ENCODE assay signal across 20 cellular contexts in the genomic region with DNA sequence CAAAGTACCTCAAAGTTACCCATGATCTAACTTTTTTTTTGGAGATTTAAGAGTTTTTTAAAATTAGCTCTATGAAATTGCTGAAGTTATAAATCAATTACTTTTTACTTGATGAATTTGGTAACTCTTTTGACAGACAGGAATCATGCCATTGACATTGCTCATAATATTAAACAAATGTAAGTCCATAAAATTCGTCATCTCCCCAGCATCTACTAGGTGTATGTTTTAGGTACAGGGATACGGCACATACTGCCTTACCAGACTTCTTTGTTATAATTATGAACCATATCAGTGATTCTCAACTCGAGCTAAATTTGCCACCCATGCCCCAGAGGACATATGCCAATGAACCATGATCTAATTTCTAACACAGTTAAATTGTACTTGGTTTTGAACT.
A peak's percentile ranks its signal among the peaks of the same experiment; 100 is the strongest.
DNase-seq lines count a peak whose midpoint lies in the region; ATAC-seq, FAIRE-seq and TF ChIP-seq lines count a peak whose summit lies in the region.
"Had no signal": no experiment of that assay in that cellular context is flagged by ENCODE, and none has a peak within 500 bp of the region (broad histone marks: within the 10 kb centered on the region; RNA-seq: fewer than 3 reads in every experiment).

No MANE protein-coding gene starts in this region.

- H3K4me3 ChIP-seq in A549 (no peak overlapping the region), SJSA1 (no peak overlapping the region)

- ATAC-seq in A549 (no peak), foreskin keratinocyte (no peak), HG02798 (IDR thresholded peaks at IDR 0.05; ENCODE audit: poor library complexity, unreplicated experiment) (no peak)

- WGBS in A549 (ENCODE audit: missing lambda C conversion rate) = 56% methylated on average over 3 of the region's 3 CpGs

- H3K4me3 Mint-ChIP-seq in HFFc6 = no peak overlapping the region
- H3K4me3 Mint-ChIP-seq: CD4-positive, alpha-beta T cell; H9 had no signal

- no peak for TF ChIP-seq POLR2A in A549 (IDR thresholded peaks at IDR 0.05; ENCODE audit: low read length)

- no peak for TF ChIP-seq RAD21 in A549 (conservative IDR thresholded peaks at IDR 0.05 in 1 of 2, IDR thresholded peaks at IDR 0.05 in 1 of 2)

- no peak for TF ChIP-seq EP300 in A549 (IDR thresholded peaks at IDR 0.05)

- 0 out of 3 replicates have a peak, but pooled peaks cover 4% of the 10 kb centered on the region for H3K9me3 ChIP-seq in A549
- no peaks in the 10 kb centered on the region for H3K9me3 ChIP-seq in SJSA1 (replicated peaks)

- H3K9me3 Mint-ChIP-seq in HFFc6 = no peaks in the 10 kb centered on the region
- H3K9me3 Mint-ChIP-seq: CD4-positive, alpha-beta T cell; H9 had no signal

- H3K4me2 ChIP-seq in A549 = peak overlapping the region; percentile 8; the same call in 1 of the 3 replicates

- CTCF ChIA-PET in A549 (lab: Yijun Ruan, JAX) = no interaction called here

- H3K4me1 Mint-ChIP-seq in HFFc6 (ENCODE audit: low read depth) = peaks cover 55% of the 10 kb centered on the region

- H3K4me1 ChIP-seq in A549 (peaks cover 52% of the 10 kb centered on the region), SJSA1 (replicated peaks) (peaks cover 23% of the 10 kb centered on the region), foreskin keratinocyte (peaks cover 52% of the 10 kb centered on the region)

- TF ChIP-seq CTCF in A549 (IDR thresholded peaks at IDR 0.05) = no peak
- no peak for TF ChIP-seq CTCF in HFFc6 (IDR thresholded peaks at IDR 0.05)
- no peak for TF ChIP-seq CTCF in foreskin keratinocyte (conservative IDR thresholded peaks at IDR 0.05)

- DNase-seq in A549 (ENCODE audit: low read depth in 1 of 2, low spot score in 1 of 2) (no peak), HFFc6 (no peak), SJSA1 (ENCODE audit: low read depth in 1 of 2, low spot score in 2 of 2) (no peak), foreskin keratinocyte (peak in 1 of 2 donors; percentile 57), NCI-H526 (lab: John Stamatoyannopoulos, UW) (no peak), NCI-H1105 treated with DMSO at 0.1 percent for 48 hours (lab: John Stamatoyannopoulos, UW) (no peak)
- DNase-seq: 8988T; ACHN; AML-193; Caco-2; CD4-positive, alpha-beta T cell; H9 had no signal

- H3K27me3 ChIP-seq in SJSA1 (replicated peaks) (no peaks in the 10 kb centered on the region), foreskin keratinocyte (no peaks in the 10 kb centered on the region)

- POLR2A ChIA-PET in A549 (lab: Yijun Ruan, JAX) = no interaction called here

- H3K27me3 Mint-ChIP-seq in HFFc6 (ENCODE audit: insufficient read depth) = peaks cover 2% of the 10 kb centered on the region; the same call in 1 of the 2 replicates
- H3K27me3 Mint-ChIP-seq: CD4-positive, alpha-beta T cell had no signal

- peak; percentile 89 for FAIRE-seq in A549 (lab: Jason Lieb, UNC)
- FAIRE-seq: D721Med, G401.6, GM12891, GM18507, H1 had no signal

- H3K27ac ChIP-seq in A549 (peak overlapping the region; percentile 70 to 75; a peak in 5 of 6 replicates), SJSA1 (peak overlapping the region; percentile 83; the same call in 1 of the 2 replicates), foreskin keratinocyte (peak overlapping the region; percentile 77)
- H3K27ac ChIP-seq: C4-2B, HL-60 had no signal

- H3K36me3 Mint-ChIP-seq in HFFc6 (ENCODE audit: low read depth) = no peaks in the 10 kb centered on the region

- no peaks in the 10 kb centered on the region for H3K36me3 ChIP-seq in SJSA1

- H3K27ac Mint-ChIP-seq in HFFc6 = peak overlapping the region; percentile 91; the same call in 1 of the 2 replicates
- H3K27ac Mint-ChIP-seq: CD4-positive, alpha-beta T cell; H9 had no signal

TF ChIP-seq in A549, 52 proteins besides CTCF, POLR2A, EP300 and RAD21:
- TF ChIP-seq HOXB5 (CRISPR knock-in tag; IDR thresholded peaks at IDR 0.05) (no peak), GATA3 (IDR thresholded peaks at IDR 0.05; ENCODE audit: borderline replicate concordance) (no peak), JUNB (IDR thresholded peaks at IDR 0.05) (no peak), POLR2AphosphoS2 (conservative IDR thresholded peaks at IDR 0.05; ENCODE audit: low read length) (no peak), NFE2L2 (conservative IDR thresholded peaks at IDR 0.05; ENCODE audit: low read length) (no peak)
- TF ChIP-seq, protein P1, sequence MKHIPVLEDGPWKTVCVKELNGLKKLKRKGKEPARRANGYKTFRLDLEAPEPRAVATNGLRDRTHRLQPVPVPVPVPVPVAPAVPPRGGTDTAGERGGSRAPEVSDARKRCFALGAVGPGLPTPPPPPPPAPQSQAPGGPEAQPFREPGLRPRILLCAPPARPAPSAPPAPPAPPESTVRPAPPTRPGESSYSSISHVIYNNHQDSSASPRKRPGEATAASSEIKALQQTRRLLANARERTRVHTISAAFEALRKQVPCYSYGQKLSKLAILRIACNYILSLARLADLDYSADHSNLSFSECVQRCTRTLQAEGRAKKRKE (CRISPR knock-in tag; IDR thresholded peaks at IDR 0.05; ENCODE audit: low read depth) = no peak
